In genomic region chr6:142213402-142213801, GRCh38 we compare ENCODE assay signal across 29 cellular contexts.
"Had no signal": no experiment of that assay in that cellular context is flagged by ENCODE, and none has a peak within 500 bp of the region (broad histone marks: within the 10 kb centered on the region; RNA-seq: fewer than 3 reads in every experiment).

No MANE protein-coding gene starts in this region.

- FAIRE-seq: TTC549 had no signal

- H3K27me3 Mint-ChIP-seq: activated CD4-positive, alpha-beta T cell treated with anti-CD3 and anti-CD28 coated beads, Interleukin-2, amount 10 ng/mL, durations not matched to agents 24 days and 14 days; activated CD8-positive, alpha-beta T cell treated with anti-CD3 and anti-CD28 coated beads for 36 hours; activated naive CD8-positive, alpha-beta T cell treated with anti-CD3 and anti-CD28 coated beads for 36 hours; activated T-helper 17 cell treated with anti-CD3 and anti-CD28 coated beads, Interleukin-2, amount 50 U/mL, for 72 hours had no signal

- H3K4me1 Mint-ChIP-seq: activated CD4-positive, alpha-beta T cell treated with anti-CD3 and anti-CD28 coated beads, Interleukin-2, amount 10 ng/mL, durations not matched to agents 24 days and 14 days; activated T-helper 17 cell treated with anti-CD3 and anti-CD28 coated beads, Interleukin-2, amount 50 U/mL, for 72 hours had no signal

- H3K27me3 ChIP-seq: brain microvascular endothelial cell, cardiac muscle cell, SJCRH30 had no signal

- H3K27ac Mint-ChIP-seq: activated CD4-positive, alpha-beta T cell treated with anti-CD3 and anti-CD28 coated beads, Interleukin-2, amount 10 ng/mL, durations not matched to agents 24 days and 14 days; activated CD8-positive, alpha-beta T cell treated with anti-CD3 and anti-CD28 coated beads for 36 hours; activated naive CD8-positive, alpha-beta T cell treated with anti-CD3 and anti-CD28 coated beads for 36 hours; activated T-cell treated with anti-CD3 and anti-CD28 coated beads, Interleukin-2, amount 50 U/mL, for 72 hours; activated T-helper 17 cell treated with anti-CD3 and anti-CD28 coated beads, Interleukin-2, amount 50 U/mL, for 72 hours had no signal

- H3K4me3 Mint-ChIP-seq: activated CD4-positive, alpha-beta T cell treated with anti-CD3 and anti-CD28 coated beads, Interleukin-2, amount 10 ng/mL, durations not matched to agents 24 days and 14 days; activated CD8-positive, alpha-beta T cell treated with anti-CD3 and anti-CD28 coated beads for 36 hours; activated naive CD8-positive, alpha-beta T cell treated with anti-CD3 and anti-CD28 coated beads for 36 hours; activated T-cell treated with anti-CD3 and anti-CD28 coated beads, Interleukin-2, amount 50 U/mL, for 72 hours; activated T-helper 17 cell treated with anti-CD3 and anti-CD28 coated beads, Interleukin-2, amount 50 U/mL, for 72 hours had no signal

- H3K36me3 ChIP-seq: cardiac muscle cell had no signal

- H3K4me3 ChIP-seq: cardiac muscle cell, SJCRH30, SK-N-MC had no signal

- H3K9me3 ChIP-seq: SJCRH30 had no signal

- ATAC-seq: activated CD8-positive, alpha-beta T cell treated with anti-CD3 and anti-CD28 coated beads for 36 hours; activated T-cell treated with anti-CD3 and anti-CD28 coated beads, Interleukin-2, amount 50 U/mL, for 72 hours; activated T-helper 17 cell treated with anti-CD3 and anti-CD28 coated beads, Interleukin-2, amount 50 U/mL, for 72 hours had no signal

- H3K9me3 Mint-ChIP-seq: activated T-helper 17 cell treated with anti-CD3 and anti-CD28 coated beads, Interleukin-2, amount 50 U/mL, for 72 hours had no signal

- H3K27ac ChIP-seq: brain microvascular endothelial cell, cardiac muscle cell, SJCRH30, SK-N-MC had no signal

- H3K4me1 ChIP-seq: SJCRH30 had no signal

- DNase-seq: activated CD4-positive, alpha-beta T cell treated with anti-CD3 and anti-CD28 coated beads, Interleukin-2, amount 10 ng/mL, durations not matched to agents 24 days and 14 days; activated CD4-positive, alpha-beta T cell treated with anti-CD3 and anti-CD28 coated beads, Interleukin-2, amount 50 U/mL, for 4 hours; activated CD8-positive, alpha-beta T cell treated with anti-CD3 and anti-CD28 coated beads for 36 hours; activated effector memory CD4-positive, alpha-beta T cell treated with anti-CD3 and anti-CD28 coated beads, Interleukin-2, amount 50 U/mL, for 16 hours; activated naive CD4-positive, alpha-beta T cell; activated naive CD4-positive, alpha-beta T cell treated with anti-CD3 and anti-CD28 coated beads, Interleukin-2, amount 50 U/mL, for 16 hours; activated naive CD8-positive, alpha-beta T cell treated with anti-CD3 and anti-CD28 coated beads for 36 hours; activated T-cell treated with anti-CD3 and anti-CD28 coated beads, Interleukin-2, amount 50 U/mL, for 1 hour; activated T-cell treated with anti-CD3 and anti-CD28 coated beads, Interleukin-2, amount 50 U/mL, for 72 hours; amniotic stem cell; aorta; brain microvascular endothelial cell; cerebellar nuclear complex; Karpas-422; NCI-H1105; NCI-H1417 treated with DMSO at 0.1 percent for 48 hours; NCI-H1694; NCI-H2029; NCI-H345; NCI-H524 treated with DMSO at 0.1 percent for 48 hours; NCI-H748 treated with DMSO at 0.1 percent for 48 hours; OCI-M1; SHP77; SJCRH30; T1000 had no signal
